15 cellular contexts compared by ENCODE assay signal in the genomic region with DNA sequence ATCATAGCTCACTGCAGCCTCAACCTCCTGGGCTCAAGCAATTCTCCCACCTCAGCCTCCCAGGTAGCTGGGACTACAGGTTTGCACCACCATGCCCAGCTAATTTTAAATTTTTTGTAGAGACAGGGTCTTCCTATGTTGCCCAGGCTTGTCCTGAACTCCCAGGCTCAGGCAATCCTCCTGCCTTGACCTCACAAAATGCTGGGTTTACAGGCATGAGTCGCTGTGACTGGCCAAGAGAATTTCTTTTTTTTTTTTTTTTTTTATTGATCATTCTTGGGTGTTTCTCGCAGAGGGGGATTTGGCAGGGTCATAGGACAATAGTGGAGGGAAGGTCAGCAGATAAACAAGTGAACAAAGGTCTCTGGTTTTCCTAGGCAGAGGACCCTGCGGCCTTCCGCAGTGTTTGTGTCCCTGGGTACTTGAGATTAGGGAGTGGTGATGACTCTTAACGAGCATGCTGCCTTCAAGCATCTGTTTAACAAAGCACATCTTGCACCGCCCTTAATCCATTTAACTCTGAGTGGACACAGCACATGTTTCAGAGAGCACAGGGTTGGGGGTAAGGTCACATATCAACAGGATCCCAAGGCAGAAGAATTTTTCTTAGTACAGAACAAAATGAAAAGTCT. TPM values are rescaled to one million over a fixed set of nuclear protein-coding genes. Genes with fewer than 3 reads are reported as not detected.
"Had no signal": no experiment of that assay in that cellular context is flagged by ENCODE, and none has a peak within 500 bp of the region (broad histone marks: within the 10 kb centered on the region; RNA-seq: fewer than 3 reads in every experiment).

No MANE protein-coding gene starts in this region.

RNA-seq across cellular contexts. Expression of a gene that starts 12.1 kb away (rescaled TPM):
- total RNA-seq: dermis blood vessel endothelial cell; fibroblast of villous mesenchyme; left lobe of liver; liver; mononuclear cell; natural killer cell treated with Interleukin-12 subunit alpha and Interleukin-12 subunit beta and Interleukin-15 and Interleukin-18, amount 100 ng/mL, for 72 hours; right lobe of liver; smooth muscle cell had no signal
- polyA plus RNA-seq: smooth muscle cell had no signal

RNA-seq across cellular contexts. Expression of a gene that starts 40.2 kb away (rescaled TPM):
- total RNA-seq: mesenteric fat pad had no signal

RNA-seq across cellular contexts. Expression of a gene that starts 54.1 kb away (rescaled TPM):
- total RNA-seq: esophagus squamous epithelium; fibroblast of villous mesenchyme; left lobe of liver; liver; lung; mesenteric fat pad; natural killer cell treated with Interleukin-12 subunit alpha and Interleukin-12 subunit beta and Interleukin-15 and Interleukin-18, amount 100 ng/mL, for 72 hours; pancreas; posterior vena cava; right lobe of liver; smooth muscle cell; transverse colon; ureter had no signal
- polyA plus RNA-seq: liver, pancreas had no signal
